In the genomic region with DNA sequence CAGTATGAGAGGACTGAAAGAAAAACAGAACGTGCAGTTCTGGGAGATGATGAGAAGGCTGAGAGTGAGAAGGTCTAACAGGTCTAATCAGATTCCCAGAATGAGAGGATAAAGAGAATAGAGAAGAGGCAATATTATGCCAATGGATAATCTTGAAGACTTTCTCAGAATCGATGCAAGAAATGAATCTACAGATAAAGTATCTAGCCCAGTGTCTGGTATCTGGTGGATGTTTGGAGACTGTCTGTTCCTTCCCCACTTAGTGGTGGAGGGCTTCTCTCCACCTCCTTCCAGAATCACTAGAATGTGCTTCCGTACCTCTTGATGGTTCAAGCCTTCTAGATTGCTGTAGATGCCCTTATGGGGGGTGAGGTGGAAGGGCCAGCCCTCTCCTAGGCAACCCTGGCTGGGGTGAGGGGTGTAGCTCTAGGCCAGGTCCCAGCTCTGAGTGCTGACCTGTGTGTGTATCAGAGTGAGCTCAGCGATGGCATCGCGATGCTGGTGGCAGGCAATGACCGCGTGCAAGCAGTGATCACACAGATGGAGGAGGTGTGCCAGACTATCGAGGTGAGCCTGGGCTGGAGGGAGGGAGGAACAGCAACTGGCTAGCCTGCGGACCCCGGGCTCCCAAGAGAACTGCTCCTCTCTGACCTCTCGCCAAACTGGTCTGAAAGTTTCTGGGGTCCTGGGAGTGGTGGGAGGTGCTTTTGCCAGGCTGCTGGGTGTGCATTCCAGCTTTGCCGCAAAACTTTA, we compare ENCODE assay signal across 1 cellular context.
TF ChIP-seq lines count a peak whose summit lies in the region.

No MANE protein-coding gene starts in this region.

TF ChIP-seq in IMR-90, 13 proteins besides CTCF, POLR2A, EP300 and RAD21:
- TF ChIP-seq MAFK (IDR thresholded peaks at IDR 0.05; ENCODE audit: low read depth, low read length), result no peak
- TF ChIP-seq RFX5 (IDR thresholded peaks at IDR 0.05; ENCODE audit: low read depth, low read length), result no peak
- no peak for TF ChIP-seq SMC3 (IDR thresholded peaks at IDR 0.05; ENCODE audit: low read depth, low read length)
- no peak for TF ChIP-seq MXI1 (IDR thresholded peaks at IDR 0.05; ENCODE audit: borderline replicate concordance, low read depth, low read length)
- no peak for TF ChIP-seq CHD1 (IDR thresholded peaks at IDR 0.05; ENCODE audit: low read depth, low read length)
- TF ChIP-seq NFE2L2 (IDR thresholded peaks at IDR 0.05; ENCODE audit: low read depth, low read length), result no peak
- no peak for TF ChIP-seq BHLHE40 (IDR thresholded peaks at IDR 0.05; ENCODE audit: low read depth, low read length)
- TF ChIP-seq, protein P1, sequence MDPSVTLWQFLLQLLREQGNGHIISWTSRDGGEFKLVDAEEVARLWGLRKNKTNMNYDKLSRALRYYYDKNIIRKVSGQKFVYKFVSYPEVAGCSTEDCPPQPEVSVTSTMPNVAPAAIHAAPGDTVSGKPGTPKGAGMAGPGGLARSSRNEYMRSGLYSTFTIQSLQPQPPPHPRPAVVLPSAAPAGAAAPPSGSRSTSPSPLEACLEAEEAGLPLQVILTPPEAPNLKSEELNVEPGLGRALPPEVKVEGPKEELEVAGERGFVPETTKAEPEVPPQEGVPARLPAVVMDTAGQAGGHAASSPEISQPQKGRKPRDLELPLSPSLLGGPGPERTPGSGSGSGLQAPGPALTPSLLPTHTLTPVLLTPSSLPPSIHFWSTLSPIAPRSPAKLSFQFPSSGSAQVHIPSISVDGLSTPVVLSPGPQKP (IDR thresholded peaks at IDR 0.05; ENCODE audit: borderline replicate concordance, low read depth, low read length), result no peak
- no peak for TF ChIP-seq CEBPB (IDR thresholded peaks at IDR 0.05; ENCODE audit: low read depth, low read length)
- no peak for TF ChIP-seq RCOR1 (IDR thresholded peaks at IDR 0.05; ENCODE audit: insufficient replicate concordance, low read length)
- no peak for TF ChIP-seq MAZ (IDR thresholded peaks at IDR 0.05; ENCODE audit: borderline replicate concordance, low read depth, low read length)
TF ChIP-seq in IMR-90: peak in this region for 0.
